2 cellular contexts compared by ENCODE assay signal in genomic region chr6:141969201-141969600, GRCh38.
TF ChIP-seq lines count a peak whose summit lies in the region.

No MANE protein-coding gene starts in this region.

TF ChIP-seq in liver, 16 proteins besides CTCF, POLR2A, EP300 and RAD21 (continued from another document):
- TF ChIP-seq, protein P1, sequence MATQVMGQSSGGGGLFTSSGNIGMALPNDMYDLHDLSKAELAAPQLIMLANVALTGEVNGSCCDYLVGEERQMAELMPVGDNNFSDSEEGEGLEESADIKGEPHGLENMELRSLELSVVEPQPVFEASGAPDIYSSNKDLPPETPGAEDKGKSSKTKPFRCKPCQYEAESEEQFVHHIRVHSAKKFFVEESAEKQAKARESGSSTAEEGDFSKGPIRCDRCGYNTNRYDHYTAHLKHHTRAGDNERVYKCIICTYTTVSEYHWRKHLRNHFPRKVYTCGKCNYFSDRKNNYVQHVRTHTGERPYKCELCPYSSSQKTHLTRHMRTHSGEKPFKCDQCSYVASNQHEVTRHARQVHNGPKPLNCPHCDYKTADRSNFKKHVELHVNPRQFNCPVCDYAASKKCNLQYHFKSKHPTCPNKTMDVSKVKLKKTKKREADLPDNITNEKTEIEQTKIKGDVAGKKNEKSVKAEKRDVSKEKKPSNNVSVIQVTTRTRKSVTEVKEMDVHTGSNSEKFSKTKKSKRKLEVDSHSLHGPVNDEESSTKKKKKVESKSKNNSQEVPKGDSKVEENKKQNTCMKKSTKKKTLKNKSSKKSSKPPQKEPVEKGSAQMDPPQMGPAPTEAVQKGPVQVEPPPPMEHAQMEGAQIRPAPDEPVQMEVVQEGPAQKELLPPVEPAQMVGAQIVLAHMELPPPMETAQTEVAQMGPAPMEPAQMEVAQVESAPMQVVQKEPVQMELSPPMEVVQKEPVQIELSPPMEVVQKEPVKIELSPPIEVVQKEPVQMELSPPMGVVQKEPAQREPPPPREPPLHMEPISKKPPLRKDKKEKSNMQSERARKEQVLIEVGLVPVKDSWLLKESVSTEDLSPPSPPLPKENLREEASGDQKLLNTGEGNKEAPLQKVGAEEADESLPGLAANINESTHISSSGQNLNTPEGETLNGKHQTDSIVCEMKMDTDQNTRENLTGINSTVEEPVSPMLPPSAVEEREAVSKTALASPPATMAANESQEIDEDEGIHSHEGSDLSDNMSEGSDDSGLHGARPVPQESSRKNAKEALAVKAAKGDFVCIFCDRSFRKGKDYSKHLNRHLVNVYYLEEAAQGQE (IDR thresholded peaks at IDR 0.05) = no peak
- TF ChIP-seq GABPA (IDR thresholded peaks at IDR 0.05 in 1 of 2, conservative IDR thresholded peaks at IDR 0.05 in 1 of 2) (no peak), HNF4A (conservative IDR thresholded peaks at IDR 0.05) (no peak), HNF4G (IDR thresholded peaks at IDR 0.05) (no peak), SP1 (IDR thresholded peaks at IDR 0.05) (no peak), FOXA2 (IDR thresholded peaks at IDR 0.05) (no peak), ZBTB33 (IDR thresholded peaks at IDR 0.05) (no peak), EGR1 (IDR thresholded peaks at IDR 0.05; ENCODE audit: low read depth in 2 of 2) (no peak), YY1 (IDR thresholded peaks at IDR 0.05) (no peak), JUND (IDR thresholded peaks at IDR 0.05) (no peak)

TF ChIP-seq in HepG2, 621 proteins besides CTCF, POLR2A, EP300 and RAD21 (continued from another document):
- TF ChIP-seq BCL3 (CRISPR knock-in tag; IDR thresholded peaks at IDR 0.05) (no peak), HOXD1 (CRISPR knock-in tag; IDR thresholded peaks at IDR 0.05) (no peak), NFYB (CRISPR knock-in tag; IDR thresholded peaks at IDR 0.05) (no peak), ZNF354B (CRISPR knock-in tag; IDR thresholded peaks at IDR 0.05) (no peak), CCDC6 (CRISPR knock-in tag; IDR thresholded peaks at IDR 0.05) (no peak), TFDP2 (CRISPR knock-in tag; IDR thresholded peaks at IDR 0.05) (no peak), NFE2L2 (IDR thresholded peaks at IDR 0.05; ENCODE audit: low read length) (no peak)
TF ChIP-seq in HepG2: peak in this region for 0.
